Comparison of ENCODE assay signal across 8 cellular contexts in the genomic region with DNA sequence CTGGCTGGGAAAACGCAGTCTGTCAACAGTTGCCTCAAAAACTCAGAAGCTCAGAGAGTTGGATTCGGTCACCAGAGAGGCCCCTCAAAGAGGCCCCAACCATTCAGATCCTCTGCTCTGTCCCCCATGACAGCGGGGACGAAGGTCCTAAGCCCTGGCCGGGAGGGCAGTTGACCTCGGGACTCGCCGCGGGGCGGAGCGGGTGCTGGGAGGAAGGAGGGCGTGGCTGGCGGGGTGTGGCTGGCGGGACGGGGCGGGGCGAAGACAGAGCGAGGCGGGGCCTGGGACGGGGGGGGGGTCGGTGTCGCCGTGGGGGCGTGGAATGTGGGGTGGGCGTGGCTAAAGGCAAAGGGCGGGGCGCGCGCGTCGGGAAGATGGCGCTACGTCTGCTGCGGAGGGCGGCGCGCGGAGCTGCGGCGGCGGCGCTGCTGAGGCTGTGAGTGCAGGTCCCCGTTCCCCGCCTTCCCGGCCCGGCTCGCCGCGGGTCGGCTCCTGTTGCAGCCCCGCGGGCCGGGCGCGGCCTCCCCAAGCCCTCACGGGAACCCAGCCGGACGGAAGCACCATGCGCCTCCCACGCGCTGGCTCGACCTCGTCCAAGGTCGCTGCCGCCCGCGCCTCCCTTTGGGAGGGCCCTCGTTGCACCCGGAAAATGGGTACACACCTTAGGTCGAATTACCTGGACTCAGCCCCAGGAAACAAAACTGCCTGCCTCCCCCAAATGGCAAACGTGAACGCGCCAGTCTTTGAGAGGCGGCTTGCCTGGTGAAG. TPM values are rescaled to one million over a fixed set of nuclear protein-coding genes. Genes with fewer than 3 reads are reported as not detected.
A peak's percentile ranks its signal among the peaks of the same experiment; 100 is the strongest.
DNase-seq lines count a peak whose midpoint lies in the region; ATAC-seq and TF ChIP-seq lines count a peak whose summit lies in the region.

Gene CLYBL, plus strand, starts transcription at position 369 of the 768 bp plus-strand sequence.

- H3K4me1 Mint-ChIP-seq in activated T-helper 1 cell treated with anti-CD3 and anti-CD28 coated beads, Interleukin-12 subunit alpha, Interleukin-12 subunit beta, Interleukin-2, Interleukin-4 antibody, amounts not matched to agents 30 ng/mL and 10 ng/mL and 1 ng/mL, durations not matched to agents 14 hours and 24 hours and 36 hours (ENCODE audit: low read depth): peaks cover 28% of the 10 kb centered on the region
- H3K4me1 Mint-ChIP-seq in naive thymus-derived CD8-positive, alpha-beta T cell: peaks cover 16 to 61% (median 57%) of the 10 kb centered on the region in 4 donors

- WGBS in HUES64: under 1% methylated on average over 65 of the region's 74 CpGs

- H3K36me3 ChIP-seq in HUES64 (ENCODE audit: insufficient read depth, low read length): no peaks in the 10 kb centered on the region
- H3K36me3 ChIP-seq in Panc1 (ENCODE audit: control insufficient read depth, insufficient read depth, low read length): peaks cover 2% of the 10 kb centered on the region; the same call in 1 of the 2 replicates

- H3K27me3 Mint-ChIP-seq in activated T-helper 1 cell treated with anti-CD3 and anti-CD28 coated beads, Interleukin-12 subunit alpha, Interleukin-12 subunit beta, Interleukin-2, Interleukin-4 antibody, amounts not matched to agents 30 ng/mL and 10 ng/mL and 1 ng/mL, durations not matched to agents 14 hours and 24 hours and 36 hours (ENCODE audit: insufficient read depth): peaks cover 4% of the 10 kb centered on the region
- H3K27me3 Mint-ChIP-seq in naive thymus-derived CD8-positive, alpha-beta T cell: no peaks in the 10 kb centered on the region

- peak within 1 kb of the TSS; percentile 91 for H3K9ac ChIP-seq in HUES64 (ENCODE audit: low read depth, low read length)

- intact Hi-C loops in Panc1 (cut with micrococcal nuclease; ENCODE audit: unreplicated experiment): no loop called here
- intact Hi-C loops in activated T-helper 1 cell treated with anti-CD3 and anti-CD28 coated beads, Interleukin-12 subunit alpha, Interleukin-12 subunit beta, Interleukin-2, Interleukin-4 antibody, amounts not matched to agents 30 ng/mL and 10 ng/mL and 1 ng/mL, durations not matched to agents 14 hours and 24 hours and 36 hours (cut with micrococcal nuclease): loop anchor here (1.0 to 10.0 kb wide), 14 partner anchors 52 to 1068 kb away; partner anchors contain the start of genes GPR18, GPR183, TM9SF2 and TMTC4

- peak within 1 kb of the TSS; percentile 95 for H3K27ac ChIP-seq in HUES64 (ENCODE audit: low read depth, low read length)
- H3K27ac ChIP-seq in Panc1 (ENCODE audit: low read length): peak within 1 kb of the TSS; percentile 84

- H3K9me3 Mint-ChIP-seq in activated T-helper 1 cell treated with anti-CD3 and anti-CD28 coated beads, Interleukin-12 subunit alpha, Interleukin-12 subunit beta, Interleukin-2, Interleukin-4 antibody, amounts not matched to agents 30 ng/mL and 10 ng/mL and 1 ng/mL, durations not matched to agents 14 hours and 24 hours and 36 hours: no peaks in the 10 kb centered on the region
- H3K9me3 Mint-ChIP-seq in naive thymus-derived CD8-positive, alpha-beta T cell: no peaks in the 10 kb centered on the region

- BruUV-seq in Panc1 (replicated peaks; lab: Mats Ljungman, UMichigan): no TSS peak

- in situ Hi-C loops in Panc1 (cut with HindIII; ENCODE audit: low pct_unique_long_range_greater_than_20kb, low sequenced_read_pairs): no loop called here

- no peak for TF ChIP-seq CTCF in Panc1 (IDR thresholded peaks at IDR 0.05)

- H3K27me3 ChIP-seq in HUES64 (ENCODE audit: insufficient read depth, low read length) (no peaks in the 10 kb centered on the region), Panc1 (ENCODE audit: control insufficient read depth, insufficient read depth, low read length) (no peaks in the 10 kb centered on the region)

- H3K4me1 ChIP-seq in HUES64 (ENCODE audit: insufficient read depth, low read length) (peaks cover 7% of the 10 kb centered on the region; the same call in 1 of the 2 replicates), Panc1 (ENCODE audit: control insufficient read depth, insufficient read depth, low read length) (peaks cover 14% of the 10 kb centered on the region)

- CTCF ChIA-PET in Panc1 (lab: Charles Lee): interaction anchor here (0.7 kb wide), 2 partner anchors 358 to 970 kb away, joined by 3 read pairs; no protein-coding TSS in a partner anchor

- peak; percentile 51 for DNase-seq in DMS153 (lab: John Stamatoyannopoulos, UW)
- DNase-seq in Panc1 (ENCODE audit: low read depth, low spot score): no peak
- peak; percentile 82 for DNase-seq in activated T-helper 1 cell treated with anti-CD3 and anti-CD28 coated beads, Interleukin-12 subunit alpha, Interleukin-12 subunit beta, Interleukin-2, Interleukin-4 antibody, amounts not matched to agents 30 ng/mL and 10 ng/mL and 1 ng/mL, durations not matched to agents 14 hours and 24 hours and 36 hours (ENCODE audit: low spot score)
- peak; percentile 82 for DNase-seq in fibroblast of gingiva (ENCODE audit: low read depth)
- peak; percentile 78 to 94 (median 90) for DNase-seq in naive thymus-derived CD8-positive, alpha-beta T cell
- DNase-seq in stimulated activated naive CD4-positive, alpha-beta T cell (lab: John Stamatoyannopoulos, UW): peak; percentile 78 to 96 (median 90)

- H3K9me3 ChIP-seq in HUES64 (ENCODE audit: insufficient read depth, low read depth, low read length) (no peaks in the 10 kb centered on the region), Panc1 (ENCODE audit: control insufficient read depth, insufficient read depth, low read depth, low read length) (no peaks in the 10 kb centered on the region)

- POLR2A ChIA-PET in Panc1 (lab: Charles Lee): interaction anchor here (0.9 kb wide), 1 partner anchor 9 kb away, joined by 3 read pairs; no protein-coding TSS in a partner anchor
- POLR2A ChIA-PET in naive thymus-derived CD8-positive, alpha-beta T cell (lab: Charles Lee): interaction anchor here (0.7 to 2.1 kb wide), 9 partner anchors 9 to 1068 kb away, joined by 3 to 20 read pairs (median 3); partner anchors contain the start of gene TMTC4

- peak; percentile 85 for ATAC-seq in GM21515 (IDR thresholded peaks at IDR 0.05; ENCODE audit: unreplicated experiment)
- peak; percentile 95 for ATAC-seq in Panc1
- ATAC-seq in naive thymus-derived CD8-positive, alpha-beta T cell: peak; percentile 88 to 89

- peak within 1 kb of the TSS; percentile 81 for H3K27ac Mint-ChIP-seq in activated T-helper 1 cell treated with anti-CD3 and anti-CD28 coated beads, Interleukin-12 subunit alpha, Interleukin-12 subunit beta, Interleukin-2, Interleukin-4 antibody, amounts not matched to agents 30 ng/mL and 10 ng/mL and 1 ng/mL, durations not matched to agents 14 hours and 24 hours and 36 hours
- peak within 1 kb of the TSS; percentile 84 to 96 (median 92) for H3K27ac Mint-ChIP-seq in naive thymus-derived CD8-positive, alpha-beta T cell

- peak within 1 kb of the TSS; percentile 89 for H3K4me3 Mint-ChIP-seq in activated T-helper 1 cell treated with anti-CD3 and anti-CD28 coated beads, Interleukin-12 subunit alpha, Interleukin-12 subunit beta, Interleukin-2, Interleukin-4 antibody, amounts not matched to agents 30 ng/mL and 10 ng/mL and 1 ng/mL, durations not matched to agents 14 hours and 24 hours and 36 hours
- peak within 1 kb of the TSS; percentile 87 to 96 (median 92) for H3K4me3 Mint-ChIP-seq in naive thymus-derived CD8-positive, alpha-beta T cell

- H3K36me3 Mint-ChIP-seq in activated T-helper 1 cell treated with anti-CD3 and anti-CD28 coated beads, Interleukin-12 subunit alpha, Interleukin-12 subunit beta, Interleukin-2, Interleukin-4 antibody, amounts not matched to agents 30 ng/mL and 10 ng/mL and 1 ng/mL, durations not matched to agents 14 hours and 24 hours and 36 hours (ENCODE audit: low read depth): peaks cover 1% of the 10 kb centered on the region
- H3K36me3 Mint-ChIP-seq in naive thymus-derived CD8-positive, alpha-beta T cell: no peaks in the 10 kb centered on the region

- H3K4me3 ChIP-seq in HUES64 (ENCODE audit: low read length) (peak within 1 kb of the TSS; percentile 88), Panc1 (ENCODE audit: low read depth in 2 of 2, low read length in 2 of 2) (peak within 1 kb of the TSS; percentile 68 to 79)

RNA-seq across cellular contexts. Expression of gene CLYBL, which starts in this region (rescaled TPM):
- polyA plus RNA-seq in HUES64 (2013, experiment 1 of 2): 9.4 TPM
- 9.6 TPM for polyA plus RNA-seq in HUES64 (2013, experiment 2 of 2)
- 2.5 TPM for total RNA-seq in Panc1 (2021; ENCODE audit: unreplicated experiment)
- polyA plus RNA-seq in Panc1 (2012; ENCODE audit: insufficient read length): 3.0 TPM
- 1.8 and 2.1 TPM in 2 replicates for total RNA-seq in activated T-helper 1 cell treated with anti-CD3 and anti-CD28 coated beads, Interleukin-12 subunit alpha, Interleukin-12 subunit beta, Interleukin-2, Interleukin-4 antibody, amounts not matched to agents 30 ng/mL and 10 ng/mL and 1 ng/mL, durations not matched to agents 14 hours and 24 hours and 36 hours
- total RNA-seq in naive thymus-derived CD8-positive, alpha-beta T cell: 10 to 100 TPM; 12.1 TPM
- polyA plus RNA-seq in naive thymus-derived CD8-positive, alpha-beta T cell: 10 to 100 TPM in 1 of 3 donors, 1 to 10 TPM in 2; 6.5 to 16.8 (median 8.0) TPM
